In the genomic region with DNA sequence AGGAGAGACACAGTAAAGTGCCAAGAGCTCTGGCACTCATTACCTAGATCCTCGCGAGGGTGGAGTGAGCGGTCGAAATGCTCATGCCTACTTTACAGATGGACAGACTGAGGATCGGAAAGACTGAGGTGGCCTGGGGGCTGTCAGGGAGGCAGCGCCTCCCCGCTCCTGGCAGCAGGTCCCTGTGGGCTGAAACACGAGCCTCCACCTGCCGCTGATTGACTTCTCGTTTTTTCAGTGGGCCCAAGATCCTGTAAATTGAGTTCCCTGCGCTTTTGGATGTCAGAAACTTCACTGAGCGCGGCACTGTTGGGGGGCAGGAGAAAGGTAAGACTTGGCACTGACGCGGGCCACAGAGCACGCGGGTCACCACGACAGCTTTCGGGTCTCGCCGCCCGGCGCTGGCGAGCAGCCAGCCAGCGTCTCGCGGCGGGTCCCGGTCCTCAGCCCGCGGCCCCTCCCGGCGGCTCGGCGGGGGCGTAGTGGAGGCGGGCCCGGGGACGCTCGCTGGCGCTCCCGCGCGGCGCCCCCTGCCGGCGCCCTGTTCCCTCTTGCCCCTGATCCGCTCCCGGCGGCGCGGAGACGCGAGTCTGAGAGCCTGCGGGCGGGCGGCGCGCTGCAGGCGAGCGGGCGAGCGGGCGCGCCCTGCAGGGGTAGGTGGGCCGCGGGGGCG, we compare ENCODE assay signal across 8 cellular contexts. TPM values are rescaled to one million over a fixed set of nuclear protein-coding genes. Genes with fewer than 3 reads are reported as not detected.
DNase-seq lines count a peak whose midpoint lies in the region; ATAC-seq and TF ChIP-seq lines count a peak whose summit lies in the region.

No MANE protein-coding gene starts in this region.

- H3K27me3 Mint-ChIP-seq in T-cell: peaks cover 38 to 55% of the 10 kb centered on the region in 2 donors

- H3K4me3 Mint-ChIP-seq in T-cell: peak overlapping the region; percentile 83 to 85 (median 83)

- H3K27ac ChIP-seq in angular gyrus (ENCODE audit: low read depth, low read length) (peak overlapping the region; percentile 60), sigmoid colon (no peak overlapping the region)

- POLR2A ChIA-PET in T-cell (lab: Charles Lee): no interaction called here

- no peak for TF ChIP-seq POLR2A in sigmoid colon (IDR thresholded peaks at IDR 0.05)

- TF ChIP-seq EP300 in sigmoid colon (IDR thresholded peaks at IDR 0.05): no peak

- intact Hi-C loops in sigmoid colon (cut with DNase I): no loop called here

- H3K4me1 Mint-ChIP-seq in T-cell: peaks cover 13 to 23% (median 17%) of the 10 kb centered on the region in 3 donors

- peak overlapping the region in 3 of 4 donors; percentile 48 to 65 (median 57) for H3K4me3 ChIP-seq in sigmoid colon

- no peak for TF ChIP-seq CTCF in sigmoid colon (IDR thresholded peaks at IDR 0.05)

- ATAC-seq in T-cell (replicated peaks in 1 of 4) (peak; percentile 88 to 92 (median 90)), GM19324 (IDR thresholded peaks at IDR 0.05; ENCODE audit: low FRiP score, unreplicated experiment) (no peak)

- peaks cover 0 to 13% (median 12%) of the 10 kb centered on the region in 4 donors for H3K4me1 ChIP-seq in sigmoid colon

- no peaks in the 10 kb centered on the region for H3K9me3 ChIP-seq in sigmoid colon

- H3K36me3 Mint-ChIP-seq in T-cell: no peaks in the 10 kb centered on the region

- WGBS in sigmoid colon, 2 donors: 2% methylated on average over 68 of the region's 68 CpGs

- CTCF ChIA-PET in T-cell (lab: Charles Lee): no interaction called here

- H3K9me3 Mint-ChIP-seq in T-cell: no peaks in the 10 kb centered on the region

- H3K27ac Mint-ChIP-seq in T-cell: peak overlapping the region in 1 of 2 donors; percentile 28

- H3K27me3 ChIP-seq in sigmoid colon: peaks cover 6 to 59% (median 38%) of the 10 kb centered on the region in 3 donors

- DNase-seq in DMS153 (lab: John Stamatoyannopoulos, UW) (peak; percentile 34), H4 (ENCODE audit: low spot score) (peak; percentile 44), NCI-H1092 treated with DMSO at 0.1 percent for 48 hours (lab: John Stamatoyannopoulos, UW) (peak; percentile 68), T-cell (peak; percentile 32 to 75 (median 60)), hypothalamus (lab: John Stamatoyannopoulos, UW) (peak in 46 of 51 donors; percentile 19 to 80 (median 51)), sigmoid colon (no peak)

- H3K36me3 ChIP-seq in sigmoid colon: no peaks in the 10 kb centered on the region

RNA-seq across cellular contexts. Expression of gene SCN8A, which starts 0.6 kb away (rescaled TPM):
- total RNA-seq in H4 (2014; rRNA removed; shearing (Covaris generic)): 0.27 and 0.43 TPM in 2 replicates
- total RNA-seq in T-cell (1 to 10 TPM in 1 of 5 donors, under 1 TPM in 4; 0.41 to 1.0 (median 0.53) TPM), sigmoid colon (under 1 TPM; 0.41 to 0.83 (median 0.77) TPM)
- polyA plus RNA-seq in sigmoid colon: 1 to 10 TPM in 1 of 3 donors, under 1 TPM in 2; under 0.01 to 2.1 (median 0.46) TPM
